In the genomic region with DNA sequence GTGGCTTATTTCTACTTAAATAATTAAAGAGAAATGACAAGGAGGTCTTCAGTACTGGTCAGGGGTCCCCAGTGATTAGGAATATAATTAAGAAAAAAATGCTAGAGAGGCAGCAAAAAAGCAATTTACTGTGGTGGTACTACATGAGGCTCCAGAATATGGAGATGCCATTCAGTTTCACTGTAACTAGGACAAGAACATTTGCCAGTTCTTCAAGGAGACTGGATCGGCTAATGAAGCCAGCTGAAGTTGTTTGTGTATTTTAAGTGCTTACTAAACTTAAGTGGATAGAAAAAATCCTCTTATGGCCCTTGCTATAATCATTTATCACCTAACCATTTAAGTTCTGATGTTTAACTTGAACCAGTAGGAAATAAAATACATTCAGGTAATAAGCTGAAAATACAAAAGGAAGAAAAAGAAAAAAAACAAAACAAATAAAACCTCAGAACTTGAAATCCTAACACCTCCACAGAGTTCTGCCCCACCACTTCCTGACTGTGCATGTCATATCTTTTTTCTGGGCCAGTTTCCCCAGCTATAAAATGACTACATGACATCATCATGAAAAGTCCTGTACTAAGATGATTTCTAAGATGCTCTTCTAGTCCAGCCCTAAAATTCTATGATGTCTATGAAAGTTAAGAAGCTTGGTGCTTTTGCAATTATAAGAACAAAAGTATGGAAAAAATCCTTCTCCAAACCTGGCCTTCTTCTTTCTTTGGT, we compare ENCODE assay signal across 10 cellular contexts.
A peak's percentile ranks its signal among the peaks of the same experiment; 100 is the strongest.
DNase-seq lines count a peak whose midpoint lies in the region; ATAC-seq and TF ChIP-seq lines count a peak whose summit lies in the region.
"Had no signal": no experiment of that assay in that cellular context is flagged by ENCODE, and none has a peak within 500 bp of the region (broad histone marks: within the 10 kb centered on the region; RNA-seq: fewer than 3 reads in every experiment).

No MANE protein-coding gene starts in this region.

- no peaks in the 10 kb centered on the region for H3K9me3 ChIP-seq in effector memory CD4-positive, alpha-beta T cell (ENCODE audit: control insufficient read depth, low read length)
- H3K9me3 ChIP-seq in upper lobe of right lung: no peaks in the 10 kb centered on the region
- H3K9me3 ChIP-seq: BE2C had no signal

- in situ Hi-C loops in GM13977 (cut with MboI; ENCODE audit: low pct_unique_long_range_greater_than_20kb, low sequenced_read_pairs, unreplicated experiment): no loop called here

- H3K36me3 ChIP-seq in effector memory CD4-positive, alpha-beta T cell (ENCODE audit: control insufficient read depth, insufficient read depth, low read length): no peaks in the 10 kb centered on the region
- no peaks in the 10 kb centered on the region for H3K36me3 ChIP-seq in upper lobe of right lung
- H3K36me3 ChIP-seq: BE2C had no signal

- DNase-seq in stimulated activated CD4-positive, alpha-beta T cell treated with anti-CD3 and anti-CD28 coated beads, Interleukin-2, amount 100 ng/mL, for 24 hours: peak; percentile 13 to 32
- DNase-seq in stimulated activated CD4-positive, alpha-beta T cell treated with anti-CD3 and anti-CD28 coated beads, Interleukin-2, amount 100 ng/mL, for 48 hours: no peak
- DNase-seq in T-helper 22 cell (ENCODE audit: low read depth) (peak; percentile 36), upper lobe of right lung (no peak), GM13977 (ENCODE audit: low spot score) (no peak), LoVo (ENCODE audit: low spot score) (no peak)
- peak; percentile 6 to 32 (median 24) for DNase-seq in effector memory CD4-positive, alpha-beta T cell
- DNase-seq: BE2C, NCI-H526 had no signal

- peak overlapping the region; percentile 12 for H3K4me3 ChIP-seq in effector memory CD4-positive, alpha-beta T cell (ENCODE audit: insufficient read depth, low read depth, low read length, poor library complexity, severe bottlenecking)
- H3K4me3 ChIP-seq in upper lobe of right lung: no peak overlapping the region

- TF ChIP-seq CTCF in upper lobe of right lung (IDR thresholded peaks at IDR 0.05) (no peak), GM13977 (IDR thresholded peaks at IDR 0.05; ENCODE audit: extremely low read depth, insufficient read depth, missing control alignments) (no peak)

- no peaks in the 10 kb centered on the region for H3K27me3 ChIP-seq in effector memory CD4-positive, alpha-beta T cell (replicated peaks; ENCODE audit: control insufficient read depth, insufficient read depth, low read length, poor library complexity, severe bottlenecking)
- H3K27me3 ChIP-seq in upper lobe of right lung: no peaks in the 10 kb centered on the region
- H3K27me3 ChIP-seq: BE2C had no signal

- intact Hi-C loops in upper lobe of right lung (cut with DNase I): no loop called here

- ATAC-seq in upper lobe of right lung (peak; percentile 39), GM21390 (IDR thresholded peaks at IDR 0.05; ENCODE audit: unreplicated experiment) (no peak)

- H3K27ac ChIP-seq in effector memory CD4-positive, alpha-beta T cell (ENCODE audit: insufficient read depth, low read length, poor library complexity, severe bottlenecking): peak overlapping the region; percentile 61
- peak overlapping the region; percentile 43 for H3K27ac ChIP-seq in upper lobe of right lung

- H3K4me1 ChIP-seq in effector memory CD4-positive, alpha-beta T cell (ENCODE audit: control insufficient read depth, insufficient read depth, low read length, poor library complexity, severe bottlenecking): peaks cover 45% of the 10 kb centered on the region
- H3K4me1 ChIP-seq in upper lobe of right lung: peaks cover 9% of the 10 kb centered on the region
- H3K4me1 ChIP-seq: BE2C had no signal

Comparison
In these comparisons a context has a peak if more than half of its experiments do, and no peak if none do; other contexts are left out.
1. DNase-seq: peak in stimulated activated CD4-positive, alpha-beta T cell treated with anti-CD3 and anti-CD28 coated beads, Interleukin-2, amount 100 ng/mL, for 24 hours (2 of 2), T-helper 22 cell (single experiment) and effector memory CD4-positive, alpha-beta T cell (3 of 3); none in stimulated activated CD4-positive, alpha-beta T cell treated with anti-CD3 and anti-CD28 coated beads, Interleukin-2, amount 100 ng/mL, for 48 hours (0 of 2), upper lobe of right lung (single experiment), GM13977 (single experiment) and LoVo (single experiment).